In the genomic region with DNA sequence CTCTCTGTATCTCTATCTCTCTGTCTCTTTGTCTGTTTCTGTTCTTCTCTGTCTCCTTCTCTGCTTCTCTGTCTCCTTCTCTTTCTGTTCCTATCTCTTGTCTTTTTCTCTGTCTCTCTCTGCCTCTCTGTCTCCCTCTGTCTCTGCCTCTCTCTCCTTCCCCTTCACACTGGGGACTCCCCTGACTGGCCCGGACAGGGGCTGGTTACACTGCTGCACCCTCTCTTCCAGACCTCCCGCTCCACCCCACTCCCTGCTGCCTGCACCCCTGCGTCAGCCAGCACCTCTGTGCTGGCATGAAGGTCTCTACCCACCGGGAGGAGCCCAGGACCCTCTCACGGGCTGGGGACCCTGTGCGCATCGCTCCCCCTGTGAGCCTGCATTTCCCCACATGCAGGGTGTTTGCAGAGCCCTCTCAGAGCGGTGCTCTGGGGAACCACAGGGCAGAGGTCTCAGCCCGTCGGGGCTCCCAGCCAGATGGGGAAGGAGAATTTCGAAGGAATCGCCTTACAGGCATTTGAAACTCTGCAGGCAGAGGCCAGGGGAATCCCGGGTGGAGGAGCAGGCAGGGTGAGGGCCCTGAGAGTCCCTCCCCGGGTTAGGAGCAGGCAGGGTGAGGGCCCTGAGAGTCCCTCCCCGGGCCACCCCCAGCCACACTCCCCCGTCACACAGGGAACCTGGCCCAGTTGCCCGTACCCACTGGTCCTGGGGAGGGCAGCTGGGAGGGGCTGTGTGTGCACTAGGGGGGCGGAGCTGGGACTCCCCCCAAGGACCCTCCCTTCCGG, we compare ENCODE assay signal across 10 cellular contexts. TPM values are rescaled to one million over a fixed set of nuclear protein-coding genes. Genes with fewer than 3 reads are reported as not detected.
DNase-seq lines count a peak whose midpoint lies in the region; ATAC-seq lines count a peak whose summit lies in the region.
"Had no signal": no experiment of that assay in that cellular context is flagged by ENCODE, and none has a peak within 500 bp of the region (broad histone marks: within the 10 kb centered on the region; RNA-seq: fewer than 3 reads in every experiment).

No MANE protein-coding gene starts in this region.

- peak overlapping the region; percentile 96 for H3K27ac ChIP-seq in SJCRH30
- no peak overlapping the region for H3K27ac ChIP-seq in mesenchymal stem cell (ENCODE audit: low read length, poor library complexity, severe bottlenecking)
- H3K27ac ChIP-seq: SK-N-MC, thyroid gland had no signal

- 5% methylated on average over 14 of the region's 19 CpGs for WGBS in mesenchymal stem cell

- H3K23ac ChIP-seq in mesenchymal stem cell (ENCODE audit: low read length in 2 of 2), result no peak overlapping the region

- ATAC-seq in GM21786 (IDR thresholded peaks at IDR 0.05; ENCODE audit: unreplicated experiment) (peak; percentile 38), HG02798 (IDR thresholded peaks at IDR 0.05; ENCODE audit: poor library complexity, unreplicated experiment) (no peak)

- H2AFZ ChIP-seq in mesenchymal stem cell (ENCODE audit: low read depth, low read length), result no peak overlapping the region

- H2BK120ac ChIP-seq in mesenchymal stem cell (ENCODE audit: low read depth, low read length), result no peak overlapping the region

- no peak overlapping the region for H4K8ac ChIP-seq in mesenchymal stem cell (ENCODE audit: low read length)

- no peak overlapping the region for H4K91ac ChIP-seq in mesenchymal stem cell (ENCODE audit: low read length)

- H3K79me1 ChIP-seq in mesenchymal stem cell (replicated peaks; ENCODE audit: low read length, poor library complexity, severe bottlenecking), result no peaks in the 10 kb centered on the region

- DNase-seq in SJCRH30, result peak; percentile 76 to 80
- DNase-seq in mesenchymal stem cell, result peak; percentile 18
- DNase-seq in NK-92 (lab: John Stamatoyannopoulos, UW; ENCODE audit: unreplicated experiment), result no peak
- no peak for DNase-seq in anterior cingulate cortex (lab: John Stamatoyannopoulos, UW)
- no peak for DNase-seq in stimulated activated CD4-positive, alpha-beta T cell treated with anti-CD3 and anti-CD28 coated beads, Interleukin-4, amount 100 ng/mL, for 4 hours
- DNase-seq: thyroid gland had no signal

- H3K4me2 ChIP-seq in mesenchymal stem cell (ENCODE audit: low read length, poor library complexity, severe bottlenecking), result no peak overlapping the region

- H3K9me3 ChIP-seq in SJCRH30 (replicated peaks) (no peaks in the 10 kb centered on the region), mesenchymal stem cell (ENCODE audit: control insufficient read depth, low read length) (no peaks in the 10 kb centered on the region)
- H3K9me3 ChIP-seq: thyroid gland had no signal

- H3K36me3 ChIP-seq in SJCRH30 (no peaks in the 10 kb centered on the region), mesenchymal stem cell (ENCODE audit: control insufficient read depth in 1 of 2, insufficient read depth in 2 of 2, low read depth in 1 of 2, low read length in 2 of 2) (no peaks in the 10 kb centered on the region)
- H3K36me3 ChIP-seq: thyroid gland had no signal

- H2BK12ac ChIP-seq in mesenchymal stem cell (ENCODE audit: low read length in 2 of 2), result no peak overlapping the region

- H2BK15ac ChIP-seq in mesenchymal stem cell (ENCODE audit: low read depth, poor library complexity, severe bottlenecking), result no peak overlapping the region

- no peak overlapping the region for H3K18ac ChIP-seq in mesenchymal stem cell (ENCODE audit: low read depth in 1 of 2, low read length in 2 of 2)

- H3K4ac ChIP-seq in mesenchymal stem cell (ENCODE audit: low read depth in 1 of 2, low read length in 2 of 2), result no peak overlapping the region

- no peak overlapping the region for H2AK5ac ChIP-seq in mesenchymal stem cell (ENCODE audit: low read length, severe bottlenecking)

- H3K14ac ChIP-seq in mesenchymal stem cell (ENCODE audit: low read length in 2 of 2), result peak overlapping the region in 1 of 2 experiments; percentile 11

- no peak overlapping the region for H2BK5ac ChIP-seq in mesenchymal stem cell (ENCODE audit: low read depth, low read length, poor library complexity, severe bottlenecking)

- H3K4me1 ChIP-seq in SJCRH30 (peaks cover 30% of the 10 kb centered on the region), mesenchymal stem cell (ENCODE audit: control insufficient read depth, insufficient read depth, low read depth, low read length) (peaks cover 21% of the 10 kb centered on the region)

- H3K4me3 ChIP-seq in GM08714 (ENCODE audit: low read length) (peak overlapping the region; percentile 23; the same call in 1 of the 2 replicates), SJCRH30 (peak overlapping the region; percentile 51), mesenchymal stem cell (ENCODE audit: insufficient read depth in 1 of 2, low read depth in 1 of 2, low read length in 2 of 2) (no peak overlapping the region)
- H3K4me3 ChIP-seq: SK-N-MC, thyroid gland had no signal

- no peak overlapping the region for H3K9ac ChIP-seq in mesenchymal stem cell (ENCODE audit: low read length)

- peaks cover 6% of the 10 kb centered on the region; the same call in 1 of the 2 replicates for H3K27me3 ChIP-seq in SJCRH30
- peaks cover 43 to 48% of the 10 kb centered on the region in 2 experiments for H3K27me3 ChIP-seq in mesenchymal stem cell (ENCODE audit: control insufficient read depth in 1 of 2, insufficient read depth in 1 of 2, low read length in 2 of 2)

RNA-seq across cellular contexts. Expression of gene TCF3, which starts 16.1 kb away (rescaled TPM):
- total RNA-seq in SJCRH30 (2014; rRNA removed; shearing (Covaris generic)), result 81.8 and 95.8 TPM in 2 replicates
- polyA plus RNA-seq in mesenchymal stem cell (2013, experiment 1 of 2), result 108 TPM
- polyA plus RNA-seq in mesenchymal stem cell (2013, experiment 2 of 2), result 111 TPM

Comparison
In these comparisons a context has a peak if more than half of its experiments do, and no peak if none do; other contexts are left out.
1. H3K4me3 ChIP-seq: peak in GM08714 (single experiment) and SJCRH30 (single experiment); none in mesenchymal stem cell (0 of 2).
2. DNase-seq: peak in SJCRH30 (2 of 2) and mesenchymal stem cell (single experiment); none in NK-92 (single experiment), anterior cingulate cortex (0 of 58) and stimulated activated CD4-positive, alpha-beta T cell treated with anti-CD3 and anti-CD28 coated beads, Interleukin-4, amount 100 ng/mL, for 4 hours (0 of 2).